Comparison of ENCODE assay signal across 22 cellular contexts in the genomic region with DNA sequence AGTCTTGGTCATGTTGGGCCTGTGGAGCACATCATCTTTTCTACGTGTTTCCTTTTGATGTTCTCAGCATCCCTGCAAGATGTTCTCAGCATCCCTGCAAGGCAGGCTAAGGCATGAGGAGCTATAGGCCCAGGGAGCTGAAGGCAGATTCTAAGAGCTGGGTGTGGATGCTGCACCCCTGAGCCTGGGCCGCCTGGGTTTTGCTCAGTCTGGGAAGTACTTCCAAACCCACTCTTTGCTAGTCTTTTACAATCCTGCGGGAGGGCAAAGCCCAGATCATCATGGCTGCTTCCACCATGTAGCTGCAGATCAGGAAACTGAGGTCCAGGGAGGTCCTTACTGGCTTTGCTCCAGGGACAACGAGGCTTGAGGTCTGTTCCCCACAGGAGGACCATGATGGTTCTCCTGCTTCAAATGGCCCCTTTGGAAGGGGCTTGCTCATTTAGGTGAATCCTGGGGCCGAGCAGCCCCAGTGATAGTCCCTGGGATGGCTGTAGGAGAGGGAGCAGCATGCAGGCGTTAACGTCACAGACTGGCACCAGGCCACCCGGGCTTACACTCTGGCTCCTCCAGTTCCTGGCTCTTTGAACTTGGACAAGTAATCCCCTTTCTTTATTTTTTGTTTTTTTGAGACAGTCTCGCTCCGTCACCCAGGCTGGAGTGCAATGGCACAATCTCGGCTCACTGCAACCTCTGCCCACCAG. TPM values are rescaled to one million over a fixed set of nuclear protein-coding genes. Genes with fewer than 3 reads are reported as not detected.
DNase-seq lines count a peak whose midpoint lies in the region; ATAC-seq and TF ChIP-seq lines count a peak whose summit lies in the region.
"Had no signal": no experiment of that assay in that cellular context is flagged by ENCODE, and none has a peak within 500 bp of the region (broad histone marks: within the 10 kb centered on the region; RNA-seq: fewer than 3 reads in every experiment).

No MANE protein-coding gene starts in this region.

- BruUV-seq in IMR-90 (replicated peaks; lab: Mats Ljungman, UMichigan) = no TSS peak

- H3K27me3 ChIP-seq in IMR-90 (ENCODE audit: control insufficient read depth, insufficient read depth, low read length) = no peaks in the 10 kb centered on the region
- no peaks in the 10 kb centered on the region for H3K27me3 ChIP-seq in spleen (replicated peaks in 1 of 7)
- H3K27me3 ChIP-seq in neural progenitor cell = no peaks in the 10 kb centered on the region
- H3K27me3 ChIP-seq: SJSA1 had no signal

- H3K27ac ChIP-seq in IMR-90 (ENCODE audit: insufficient read depth, low read length) (no peak overlapping the region), spleen (no peak overlapping the region), neural progenitor cell (no peak overlapping the region)
- H3K27ac ChIP-seq: SJSA1 had no signal

- TF ChIP-seq RAD21 in IMR-90 (IDR thresholded peaks at IDR 0.05; ENCODE audit: low read length) = no peak

- no peak overlapping the region for H4K91ac ChIP-seq in IMR-90 (ENCODE audit: insufficient read depth, low read depth, low read length)

- no peak overlapping the region for H2BK120ac ChIP-seq in IMR-90 (ENCODE audit: low read depth, low read length)

- H4K5ac ChIP-seq in IMR-90 (ENCODE audit: low read depth, low read length) = no peak overlapping the region

- H3K79me2 ChIP-seq in neural progenitor cell (ENCODE audit: low read depth) = no peaks in the 10 kb centered on the region

- no peak overlapping the region for H3K56ac ChIP-seq in IMR-90 (ENCODE audit: extremely low read depth, insufficient read depth, low read length)

- H3K9me1 ChIP-seq in IMR-90 (ENCODE audit: insufficient read depth, low read length) = peaks cover 20% of the 10 kb centered on the region

- POLR2A ChIA-PET in IMR-90 (lab: Charles Lee; ENCODE audit: unreplicated experiment) = no interaction called here

- no peak overlapping the region for H2BK20ac ChIP-seq in IMR-90 (ENCODE audit: low read depth, low read length)

- in situ Hi-C loops in IMR-90 (cut with MboI; ENCODE audit: low sequenced_read_pairs) = no loop called here

- no peak overlapping the region for H3K23ac ChIP-seq in IMR-90 (ENCODE audit: low read depth, low read length)

- H3K4me1 Mint-ChIP-seq in neural progenitor cell = no peaks in the 10 kb centered on the region

- peaks cover 26% of the 10 kb centered on the region for H3F3A ChIP-seq in neural progenitor cell (ENCODE audit: low read depth)

- TF ChIP-seq CTCF in IMR-90 (conservative IDR thresholded peaks at IDR 0.05; ENCODE audit: low read depth, low read length) (no peak), fibroblast of the aortic adventitia (IDR thresholded peaks at IDR 0.05; ENCODE audit: insufficient read depth, low read length) (no peak), spleen (IDR thresholded peaks at IDR 0.05 in 8 of 11, conservative IDR thresholded peaks at IDR 0.05 in 3 of 11) (no peak), neural progenitor cell (IDR thresholded peaks at IDR 0.05) (no peak)

- H4K8ac ChIP-seq in IMR-90 (ENCODE audit: low read depth in 2 of 2, low read length in 2 of 2) = no peak overlapping the region

- peaks cover 2% of the 10 kb centered on the region for H3K27me3 Mint-ChIP-seq in neural progenitor cell (ENCODE audit: insufficient read depth, low read depth)

- no peaks in the 10 kb centered on the region for H3K79me1 ChIP-seq in IMR-90 (ENCODE audit: low read depth in 1 of 2, low read length in 2 of 2)

- no peak overlapping the region for H3K9ac ChIP-seq in IMR-90 (ENCODE audit: low read depth, low read length)
- H3K9ac ChIP-seq in neural progenitor cell = no peak overlapping the region

- TF ChIP-seq POLR2A in IMR-90 (IDR thresholded peaks at IDR 0.05; ENCODE audit: low read depth, low read length) = no peak
- TF ChIP-seq POLR2A in spleen (IDR thresholded peaks at IDR 0.05) = no peak

- DNase-seq in cardiac septum (ENCODE audit: low spot score) (peak; percentile 47), Right ventricle myocardium inferior (ENCODE audit: missing footprints) (no peak), IMR-90 (no peak), fibroblast of the aortic adventitia (ENCODE audit: low read depth) (peak; percentile 35), spleen (peak; percentile 63), neural progenitor cell (ENCODE audit: low spot score) (no peak), sciatic nerve (ENCODE audit: low spot score) (no peak)
- DNase-seq: AML-193; C1 segment of cervical spinal cord; CD8-positive, alpha-beta T cell; DMS153; GOT3; KG1; NCI-H1092; NCI-H1436; NCI-H187 treated with DMSO at 0.1 percent for 48 hours; NCI-H2107; NK-92 treated with Interleukin-12 subunit alpha and Interleukin-12 subunit beta, amount 100 ng/mL, for 24 hours had no signal

- H3K9me3 ChIP-seq in IMR-90 (ENCODE audit: control insufficient read depth, insufficient read depth, low read length) (no peaks in the 10 kb centered on the region), spleen (no peaks in the 10 kb centered on the region), neural progenitor cell (ENCODE audit: low read depth) (no peaks in the 10 kb centered on the region)
- H3K9me3 ChIP-seq: SJSA1 had no signal

- no peak for ATAC-seq in Right ventricle myocardium inferior
- ATAC-seq in IMR-90 (ENCODE audit: low read depth) = no peak
- ATAC-seq in HG02852 (IDR thresholded peaks at IDR 0.05; ENCODE audit: unreplicated experiment) = no peak
- no peak for ATAC-seq in sciatic nerve
- ATAC-seq: CD8-positive, alpha-beta T cell; HCT116; Panc1 had no signal

- H3K27ac Mint-ChIP-seq in neural progenitor cell = no peak overlapping the region

- H3K18ac ChIP-seq in IMR-90 (ENCODE audit: low read depth, low read length) = no peak overlapping the region

- no peak overlapping the region for H2AK9ac ChIP-seq in IMR-90 (replicated peaks; ENCODE audit: low read depth, low read length, poor library complexity)

- H4K20me1 ChIP-seq in IMR-90 (ENCODE audit: insufficient read depth, low read length) = peaks cover 4% of the 10 kb centered on the region; the same call in 1 of the 2 replicates
- no peaks in the 10 kb centered on the region for H4K20me1 ChIP-seq in neural progenitor cell (ENCODE audit: low read depth)

- no peak overlapping the region for H2AFZ ChIP-seq in IMR-90 (replicated peaks; ENCODE audit: low read length, poor library complexity)
- no peak overlapping the region for H2AFZ ChIP-seq in neural progenitor cell (replicated peaks)

- no peak overlapping the region for H3K4ac ChIP-seq in IMR-90 (ENCODE audit: low read depth, low read length)

- 80% methylated on average over 2 of the region's 11 CpGs; no CpG with 5 or more reads in 1 of the 2 experiments for WGBS in IMR-90 (ENCODE audit: extremely low coverage in 2 of 2, insufficient read length in 1 of 2), 2 experiments
- 91 to 93% (median 93%) methylated on average over 10 to 11 of the region's 11 CpGs for WGBS in spleen, 5 donors

- dilution Hi-C loops in IMR-90 (cut with HindIII; ENCODE audit: low sequenced_read_pairs, unreplicated experiment) = no loop called here

- no peak overlapping the region for H2BK5ac ChIP-seq in IMR-90 (ENCODE audit: low read depth, low read length, poor library complexity, severe bottlenecking)

- no peak overlapping the region for H2BK15ac ChIP-seq in IMR-90 (ENCODE audit: low read depth, low read length)

- H3K9me3 Mint-ChIP-seq in neural progenitor cell = no peaks in the 10 kb centered on the region
- H3K9me3 Mint-ChIP-seq: CD8-positive, alpha-beta T cell had no signal

- no peak overlapping the region for H3K4me3 Mint-ChIP-seq in neural progenitor cell
- H3K4me3 Mint-ChIP-seq: CD8-positive, alpha-beta T cell had no signal

- H3K4me3 ChIP-seq in IMR-90 (ENCODE audit: insufficient read depth, low read depth, low read length) (no peak overlapping the region), fibroblast of the aortic adventitia (ENCODE audit: low read depth, low read length) (no peak overlapping the region), spleen (no peak overlapping the region), neural progenitor cell (no peak overlapping the region)
- H3K4me3 ChIP-seq: SJSA1 had no signal

- peaks cover 3% of the 10 kb centered on the region for H3K36me3 Mint-ChIP-seq in neural progenitor cell

- peak overlapping the region; percentile 2; the same call in 1 of the 2 replicates for H2AK5ac ChIP-seq in IMR-90 (ENCODE audit: low read depth, low read length)

- intact Hi-C loops in cardiac septum (cut with DNase I) = no loop called here
- intact Hi-C loops in Right ventricle myocardium inferior (cut with DNase I) = no loop called here
- intact Hi-C loops in IMR-90 (cut with micrococcal nuclease) = no loop called here
- intact Hi-C loops in spleen (cut with DNase I; ENCODE audit: low total_unique reads) = no loop called here
- intact Hi-C loops in sciatic nerve (cut with DNase I) = no loop called here

- H3K4me2 ChIP-seq in IMR-90 (ENCODE audit: low read depth, low read length) (no peak overlapping the region), neural progenitor cell (no peak overlapping the region)

- H3K4me1 ChIP-seq in IMR-90 (ENCODE audit: control insufficient read depth, insufficient read depth, low read length) = peaks cover 25% of the 10 kb centered on the region
- H3K4me1 ChIP-seq in spleen = peaks cover 0 to 18% (median 0%) of the 10 kb centered on the region in 6 donors
- no peaks in the 10 kb centered on the region for H3K4me1 ChIP-seq in neural progenitor cell

- no peak overlapping the region for H3K14ac ChIP-seq in IMR-90 (replicated peaks; ENCODE audit: low read depth, low read length)

- CTCF ChIA-PET in IMR-90 (lab: Yijun Ruan, JAX) = interaction anchor here (0.6 kb wide), 1 partner anchor 117 kb away, joined by 4 read pairs; no protein-coding TSS in a partner anchor

- peaks cover 16% of the 10 kb centered on the region; the same call in 1 of the 2 replicates for H3K36me3 ChIP-seq in IMR-90 (ENCODE audit: control insufficient read depth, insufficient read depth, low read length)
- H3K36me3 ChIP-seq in spleen = peaks cover 0 to 39% (median 5%) of the 10 kb centered on the region in 6 donors
- H3K36me3 ChIP-seq in neural progenitor cell = no peaks in the 10 kb centered on the region
- H3K36me3 ChIP-seq: SJSA1 had no signal

RNA-seq across cellular contexts. Expression of gene LRRC75B, which starts 10.6 kb away (rescaled TPM):
- 4.2 TPM for total RNA-seq in cardiac septum
- total RNA-seq in Right ventricle myocardium inferior = 6.5 TPM
- total RNA-seq in IMR-90 (2012; rRNA removed) = 1.4 and 1.6 TPM in 2 replicates
- polyA plus RNA-seq in IMR-90 (2012; rRNA removed) = 9.4 and 10.7 TPM in 2 replicates
- polyA plus RNA-seq in IMR-90 (2012; cell fraction: cytosol; rRNA removed) = 4.4 and 12.6 TPM in 2 replicates
- 49.1 and 126 TPM in 2 replicates for polyA plus RNA-seq in IMR-90 (2012; cell fraction: nucleus; rRNA removed; ENCODE audit: low replicate concordance)
- 4.0 and 6.0 TPM in 2 replicates for total RNA-seq in fibroblast of the aortic adventitia (ENCODE audit: low replicate concordance)
- total RNA-seq in spleen = 1 to 10 TPM; 2.9 to 6.6 (median 5.3) TPM
- polyA plus RNA-seq in spleen = 1 to 10 TPM; 3.4 to 6.7 (median 6.4) TPM
- total RNA-seq in neural progenitor cell (ENCODE audit: low replicate concordance) = 8.2 and 19.0 TPM in 2 replicates
- total RNA-seq in sciatic nerve = 17.5 TPM
- total RNA-seq: CD8-positive, alpha-beta T cell had no signal

RNA-seq across cellular contexts. Expression of gene GGT1, which starts 20.7 kb away (rescaled TPM):
- total RNA-seq in cardiac septum (2.0 TPM), Right ventricle myocardium inferior (2.3 TPM), IMR-90 (2012; rRNA removed) (1.7 and 3.4 TPM in 2 replicates), fibroblast of the aortic adventitia (ENCODE audit: low replicate concordance) (0.65 and 1.1 TPM in 2 replicates), spleen (10 to 100 TPM; 11.3 to 22.9 (median 18.4) TPM), neural progenitor cell (ENCODE audit: low replicate concordance) (4.9 and 7.7 TPM in 2 replicates), sciatic nerve (9.0 TPM)
- polyA plus RNA-seq in IMR-90 (2012; rRNA removed) (7.3 and 8.1 TPM in 2 replicates), spleen (10 to 100 TPM; 10.9 to 27.2 (median 15.1) TPM)
- polyA plus RNA-seq in IMR-90 (2012; cell fraction: cytosol; rRNA removed) = 3.7 and 12.1 TPM in 2 replicates
- 11.7 and 22.2 TPM in 2 replicates for polyA plus RNA-seq in IMR-90 (2012; cell fraction: nucleus; rRNA removed; ENCODE audit: low replicate concordance)

RNA-seq across cellular contexts. Expression of gene SNRPD3, which starts 26.5 kb away (rescaled TPM):
- total RNA-seq in cardiac septum (62.9 TPM), Right ventricle myocardium inferior (70.0 TPM), IMR-90 (2012; rRNA removed) (158 and 177 TPM in 2 replicates), fibroblast of the aortic adventitia (ENCODE audit: low replicate concordance) (50.7 and 112 TPM in 2 replicates), spleen (100 to 1,000 TPM in 2 of 7 donors, 10 to 100 TPM in 5; 52.0 to 142 (median 66.3) TPM), neural progenitor cell (ENCODE audit: low replicate concordance) (195 and 302 TPM in 2 replicates), sciatic nerve (48.2 TPM)
- polyA plus RNA-seq in IMR-90 (2012; rRNA removed) (222 and 283 TPM in 2 replicates), spleen (100 to 1,000 TPM in 2 of 3 donors, 10 to 100 TPM in 1; 89.8 to 113 (median 113) TPM)
- 148 and 255 TPM in 2 replicates for polyA plus RNA-seq in IMR-90 (2012; cell fraction: cytosol; rRNA removed)
- polyA plus RNA-seq in IMR-90 (2012; cell fraction: nucleus; rRNA removed; ENCODE audit: low replicate concordance) = 57.9 and 153 TPM in 2 replicates

RNA-seq across cellular contexts. Expression of gene GUCD1, which starts 27.3 kb away (rescaled TPM):
- 97.4 TPM for total RNA-seq in cardiac septum
- 266 TPM for total RNA-seq in Right ventricle myocardium inferior
- 115 and 143 TPM in 2 replicates for total RNA-seq in IMR-90 (2012; rRNA removed)
- 97.6 and 114 TPM in 2 replicates for polyA plus RNA-seq in IMR-90 (2012; rRNA removed)
- polyA plus RNA-seq in IMR-90 (2012; cell fraction: cytosol; rRNA removed) = 84.8 and 104 TPM in 2 replicates
- 45.4 and 104 TPM in 2 replicates for polyA plus RNA-seq in IMR-90 (2012; cell fraction: nucleus; rRNA removed; ENCODE audit: low replicate concordance)
- 69.1 and 96.6 TPM in 2 replicates for total RNA-seq in fibroblast of the aortic adventitia (ENCODE audit: low replicate concordance)
- 100 to 1,000 TPM in 5 of 7 donors, 10 to 100 TPM in 2; 85.4 to 162 (median 112) TPM for total RNA-seq in spleen
- polyA plus RNA-seq in spleen = 100 to 1,000 TPM in 2 of 3 donors, 10 to 100 TPM in 1; 82.6 to 108 (median 105) TPM
- 31.0 and 62.3 TPM in 2 replicates for total RNA-seq in neural progenitor cell (ENCODE audit: low replicate concordance)
- 61.2 TPM for total RNA-seq in sciatic nerve

Comparison
In these comparisons a context has a peak if more than half of its experiments do, and no peak if none do; other contexts are left out.
1. DNase-seq: peak in cardiac septum (single experiment), fibroblast of the aortic adventitia (single experiment) and spleen (single experiment); none in Right ventricle myocardium inferior (single experiment), IMR-90 (single experiment), neural progenitor cell (single experiment) and sciatic nerve (single experiment).